In genomic region chr11:66510990-66511339, GRCh38 we compare ENCODE assay signal across 8 cellular contexts. TPM values are rescaled to one million over a fixed set of nuclear protein-coding genes. Genes with fewer than 3 reads are reported as not detected.
A peak's percentile ranks its signal among the peaks of the same experiment; 100 is the strongest.
DNase-seq lines count a peak whose midpoint lies in the region; ATAC-seq and TF ChIP-seq lines count a peak whose summit lies in the region.

No MANE protein-coding gene starts in this region.

- H3K27ac ChIP-seq in CD8-positive, alpha-beta memory T cell (ENCODE audit: low read depth, low read length), result peak overlapping the region; percentile 19
- no peak overlapping the region for H3K27ac ChIP-seq in PC-3 (ENCODE audit: low read length)
- peak overlapping the region; percentile 64 to 80 (median 68) for H3K27ac ChIP-seq in esophagus muscularis mucosa (replicated peaks in 1 of 4)
- peak overlapping the region in 1 of 2 donors; percentile 43 for H3K27ac ChIP-seq in ovary

- H3K9me3 ChIP-seq in CD8-positive, alpha-beta memory T cell (ENCODE audit: low read length), result no peaks in the 10 kb centered on the region
- H3K9me3 ChIP-seq in PC-3 (ENCODE audit: low read length) (no peaks in the 10 kb centered on the region), esophagus muscularis mucosa (no peaks in the 10 kb centered on the region), ovary (no peaks in the 10 kb centered on the region)

- peaks cover 11% of the 10 kb centered on the region for H3K4me1 ChIP-seq in CD8-positive, alpha-beta memory T cell (ENCODE audit: insufficient read depth, low read length)
- H3K4me1 ChIP-seq in PC-3 (ENCODE audit: insufficient read depth, low read length), result peaks cover 10% of the 10 kb centered on the region
- H3K4me1 ChIP-seq in esophagus muscularis mucosa, result peaks cover 9 to 25% (median 21%) of the 10 kb centered on the region in 4 donors
- H3K4me1 ChIP-seq in ovary (ENCODE audit: insufficient read depth), result peaks cover 2% of the 10 kb centered on the region

- no peak for TF ChIP-seq CTCF in PC-3 (conservative IDR thresholded peaks at IDR 0.05; ENCODE audit: low read depth, low read length)
- TF ChIP-seq CTCF in esophagus muscularis mucosa (IDR thresholded peaks at IDR 0.05), result no peak
- no peak for TF ChIP-seq CTCF in ovary (IDR thresholded peaks at IDR 0.05)

- DNase-seq in CD8-positive, alpha-beta memory T cell, result no peak
- DNase-seq in PC-3, result no peak
- no peak for DNase-seq in esophagus muscularis mucosa (ENCODE audit: extremely low spot score)
- no peak for DNase-seq in ovary
- no peak for DNase-seq in COR-L47 (lab: John Stamatoyannopoulos, UW)
- DNase-seq in anterior cingulate cortex (lab: John Stamatoyannopoulos, UW), result no peak
- no peak for DNase-seq in C1 segment of cervical spinal cord (lab: John Stamatoyannopoulos, UW)
- no peak for DNase-seq in amygdala (lab: John Stamatoyannopoulos, UW)

- peaks cover 12% of the 10 kb centered on the region for H3K79me2 ChIP-seq in PC-3 (ENCODE audit: low read length)

- TF ChIP-seq POLR2A in esophagus muscularis mucosa (IDR thresholded peaks at IDR 0.05; ENCODE audit: low read depth) (no peak), ovary (IDR thresholded peaks at IDR 0.05) (no peak)

- H3F3A ChIP-seq in PC-3 (ENCODE audit: low read length, unreplicated experiment), result no peaks in the 10 kb centered on the region

- peak overlapping the region; percentile 86 to 94 (median 90) for H3K4me3 Mint-ChIP-seq in CD8-positive, alpha-beta memory T cell

- H3K4me1 Mint-ChIP-seq in CD8-positive, alpha-beta memory T cell, result peaks cover 12 to 24% (median 17%) of the 10 kb centered on the region in 3 donors

- peak overlapping the region; percentile 65 for H3K4me3 ChIP-seq in CD8-positive, alpha-beta memory T cell (ENCODE audit: low read length)
- H3K4me3 ChIP-seq in PC-3 (ENCODE audit: low read length) (peak overlapping the region; percentile 88), esophagus muscularis mucosa (peak overlapping the region; percentile 68 to 84 (median 79)), ovary (peak overlapping the region; percentile 94)

- no peaks in the 10 kb centered on the region for H3K9me3 Mint-ChIP-seq in CD8-positive, alpha-beta memory T cell

- CTCF ChIA-PET in CD8-positive, alpha-beta memory T cell (lab: Charles Lee), result interaction anchor here (0.8 kb wide), 1 partner anchor 25 kb away, joined by 3 read pairs; no protein-coding TSS in a partner anchor
- CTCF ChIA-PET in PC-3 (lab: Charles Lee), result interaction anchor here (1.0 kb wide), 1 partner anchor 31 kb away, joined by 3 read pairs; the partner anchor contains the start of gene DPP3

- H3K36me3 ChIP-seq in CD8-positive, alpha-beta memory T cell (ENCODE audit: insufficient read depth, low read length), result no peaks in the 10 kb centered on the region
- H3K36me3 ChIP-seq in PC-3 (ENCODE audit: low read depth, low read length) (no peaks in the 10 kb centered on the region; the same call in 1 of the 2 replicates), esophagus muscularis mucosa (peaks cover 15 to 31% (median 22%) of the 10 kb centered on the region in 4 donors), ovary (no peaks in the 10 kb centered on the region)

- peak; percentile 33 for ATAC-seq in PC-3

- no peak for TF ChIP-seq EP300 in esophagus muscularis mucosa (IDR thresholded peaks at IDR 0.05)
- TF ChIP-seq EP300 in ovary (IDR thresholded peaks at IDR 0.05), result no peak

- WGBS in esophagus muscularis mucosa, result 6% methylated on average over 5 of the region's 5 CpGs
- 2 to 3% (median 2%) methylated on average over 5 of the region's 5 CpGs for WGBS in ovary, 3 donors

- BruUV-seq in PC-3 (replicated peaks; lab: Mats Ljungman, UMichigan), result TSS peak; percentile 85

- H3K9ac ChIP-seq in PC-3 (ENCODE audit: low read length), result peak overlapping the region; percentile 75

- no peaks in the 10 kb centered on the region for H3K9me2 ChIP-seq in PC-3 (replicated peaks; ENCODE audit: low read length)

- no peaks in the 10 kb centered on the region for H3K27me3 Mint-ChIP-seq in CD8-positive, alpha-beta memory T cell

- H3K27me3 ChIP-seq in CD8-positive, alpha-beta memory T cell (ENCODE audit: insufficient read depth, low read length, poor library complexity, severe bottlenecking), result no peaks in the 10 kb centered on the region
- H3K27me3 ChIP-seq in PC-3 (ENCODE audit: low read length) (no peaks in the 10 kb centered on the region), esophagus muscularis mucosa (no peaks in the 10 kb centered on the region), ovary (no peaks in the 10 kb centered on the region)

- no peaks in the 10 kb centered on the region for H4K20me1 ChIP-seq in PC-3 (ENCODE audit: low read length)

- peak overlapping the region; percentile 86 for H2AFZ ChIP-seq in PC-3 (ENCODE audit: low read length)

- intact Hi-C loops in PC-3 (cut with micrococcal nuclease) (no loop called here), esophagus muscularis mucosa (cut with DNase I) (no loop called here), ovary (cut with DNase I) (no loop called here)

- POLR2A ChIA-PET in CD8-positive, alpha-beta memory T cell (lab: Charles Lee), result interaction anchor here (1.9 kb wide), 1 partner anchor 31 kb away, joined by 12 read pairs; the partner anchor contains the start of gene DPP3
- POLR2A ChIA-PET in PC-3 (lab: Charles Lee; ENCODE audit: unreplicated experiment), result no interaction called here

- peak overlapping the region; percentile 85 for H3K4me2 ChIP-seq in PC-3 (ENCODE audit: low read length)

- peak overlapping the region in 7 of 8 donors; percentile 65 to 94 (median 82) for H3K27ac Mint-ChIP-seq in CD8-positive, alpha-beta memory T cell

- H3K36me3 Mint-ChIP-seq in CD8-positive, alpha-beta memory T cell, result peaks cover 0 to 41% (median 6%) of the 10 kb centered on the region in 3 donors

RNA-seq across cellular contexts. Expression of gene BBS1, which starts 0.5 kb away (rescaled TPM):
- 10 to 100 TPM; 17.7 to 21.2 TPM for total RNA-seq in CD8-positive, alpha-beta memory T cell
- 15.6 TPM for polyA plus RNA-seq in CD8-positive, alpha-beta memory T cell
- 24.4 and 28.4 TPM in 2 replicates for total RNA-seq in PC-3 (2014; rRNA removed)
- total RNA-seq in esophagus muscularis mucosa, result 10 to 100 TPM; 68.1 to 78.5 (median 73.1) TPM
- 10 to 100 TPM; 54.7 to 78.3 (median 69.1) TPM for total RNA-seq in ovary
- polyA plus RNA-seq in ovary, result 10 to 100 TPM; 33.8 to 41.6 TPM

RNA-seq across cellular contexts. Expression of gene DPP3, which starts 30.7 kb away (rescaled TPM):
- 10 to 100 TPM; 67.7 to 80.1 TPM for total RNA-seq in CD8-positive, alpha-beta memory T cell
- 32.5 TPM for polyA plus RNA-seq in CD8-positive, alpha-beta memory T cell
- total RNA-seq in PC-3 (2014; rRNA removed) (135 and 165 TPM in 2 replicates), esophagus muscularis mucosa (10 to 100 TPM; 17.8 to 33.3 (median 20.2) TPM), ovary (10 to 100 TPM in 5 of 7 donors, 1 to 10 TPM in 2; 6.5 to 19.3 (median 13.1) TPM)
- 1 to 10 TPM; 8.2 TPM for polyA plus RNA-seq in ovary

RNA-seq across cellular contexts. Expression of gene ZDHHC24, which starts 34.9 kb away (rescaled TPM):
- total RNA-seq in CD8-positive, alpha-beta memory T cell, result 10 to 100 TPM; 16.6 to 17.1 TPM
- polyA plus RNA-seq in CD8-positive, alpha-beta memory T cell, result 21.5 TPM
- total RNA-seq in PC-3 (2014; rRNA removed) (15.1 and 19.7 TPM in 2 replicates), esophagus muscularis mucosa (10 to 100 TPM in 2 of 4 donors, 1 to 10 TPM in 2; 7.6 to 16.2 (median 12.2) TPM), ovary (10 to 100 TPM in 2 of 7 donors, 1 to 10 TPM in 5; 5.1 to 14.5 (median 8.9) TPM)
- 1 to 10 TPM; 6.3 to 9.1 TPM for polyA plus RNA-seq in ovary

RNA-seq across cellular contexts. Expression of gene ACTN3, which starts 35.7 kb away (rescaled TPM):
- under 1 TPM; 0.31 to 0.33 TPM for total RNA-seq in CD8-positive, alpha-beta memory T cell
- not detected for polyA plus RNA-seq in CD8-positive, alpha-beta memory T cell
- total RNA-seq in PC-3 (2014; rRNA removed) (not detected in 2 replicates), esophagus muscularis mucosa (not detected), ovary (under 1 TPM in 5 of 7 donors, not detected in 2; 0.11 to 0.28 (median 0.25) TPM)
- polyA plus RNA-seq in ovary, result under 1 TPM in 1 of 2 donors, not detected in 1; 0.22 TPM

RNA-seq across cellular contexts. Expression of gene PELI3, which starts 44.3 kb away (rescaled TPM):
- total RNA-seq in CD8-positive, alpha-beta memory T cell, result 1 to 10 TPM; 5.3 to 6.6 TPM
- 7.0 TPM for polyA plus RNA-seq in CD8-positive, alpha-beta memory T cell
- total RNA-seq in PC-3 (2014; rRNA removed), result 22.9 and 35.2 TPM in 2 replicates
- total RNA-seq in esophagus muscularis mucosa, result 10 to 100 TPM; 28.7 to 50.4 (median 37.7) TPM
- 10 to 100 TPM; 13.9 to 29.6 (median 21.7) TPM for total RNA-seq in ovary
- 10 to 100 TPM in 1 of 2 donors, 1 to 10 TPM in 1; 7.6 to 18.5 TPM for polyA plus RNA-seq in ovary
